ENCODE assay signal across 23 cellular contexts in genomic region chr2:102129082-102129481, GRCh38. TPM values are rescaled to one million over a fixed set of nuclear protein-coding genes. Genes with fewer than 3 reads are reported as not detected.
"Had no signal": no experiment of that assay in that cellular context is flagged by ENCODE, and none has a peak within 500 bp of the region (broad histone marks: within the 10 kb centered on the region; RNA-seq: fewer than 3 reads in every experiment).

No MANE protein-coding gene starts in this region.

- H3K9me3 ChIP-seq: lower lobe of right lung, neutrophil, suprapubic skin, transverse colon, upper lobe of right lung, uterus had no signal

- H3K9me3 Mint-ChIP-seq: endodermal cell, natural killer cell had no signal

- H3K27ac ChIP-seq: lower lobe of right lung, parathyroid adenoma, suprapubic skin, transverse colon, upper lobe of right lung, uterus had no signal

- H3K27me3 Mint-ChIP-seq: progenitor cell of endocrine pancreas had no signal

- H3K36me3 ChIP-seq: lower lobe of right lung, neutrophil, suprapubic skin, transverse colon, upper lobe of right lung, uterus had no signal

- H3K4me1 ChIP-seq: transverse colon, uterus had no signal

- H3K4me1 Mint-ChIP-seq: endodermal cell, natural killer cell had no signal

- H2AFZ ChIP-seq: parathyroid adenoma had no signal

- H3K36me3 Mint-ChIP-seq: natural killer cell had no signal

- ATAC-seq: esophagus mucosa; left ventricle myocardium superior; lower lobe of right lung; natural killer cell; sciatic nerve; stimulated activated naive CD8-positive, alpha-beta T cell treated with anti-CD3 and anti-CD28 coated beads, Interleukin-15, amount 100 ng/mL, for 72 hours; upper lobe of right lung had no signal

- H3K4me3 ChIP-seq: lower lobe of right lung, smooth muscle cell, suprapubic skin, transverse colon, upper lobe of right lung, uterus had no signal

- H3K79me2 ChIP-seq: parathyroid adenoma had no signal

- DNase-seq: effector CD8-positive, alpha-beta T cell; endodermal cell; foreskin melanocyte; left ventricle myocardium superior; lower lobe of right lung; natural killer cell; stimulated activated CD4-positive, alpha-beta T cell treated with anti-CD3 and anti-CD28 coated beads, Interleukin-12 subunit alpha, Interleukin-12 subunit beta, amount 100 ng/mL, for 4 hours; stimulated activated CD4-positive, alpha-beta T cell treated with anti-CD3 and anti-CD28 coated beads, Interleukin-1b, Interleukin-23, amount 100 ng/mL, for 48 hours; stimulated activated CD4-positive, alpha-beta T cell treated with anti-CD3 and anti-CD28 coated beads, Interleukin-4, amount 100 ng/mL, for 1 hour; stimulated activated CD8-positive, alpha-beta memory T cell treated with anti-CD3 and anti-CD28 coated beads, Interleukin-4, amount 100 ng/mL, for 48 hours; stimulated activated naive CD4-positive, alpha-beta T cell; stimulated activated naive CD8-positive, alpha-beta T cell treated with anti-CD3 and anti-CD28 coated beads, Interleukin-15, amount 100 ng/mL, for 72 hours; transverse colon; upper lobe of right lung; uterus had no signal

- H3K27me3 ChIP-seq: neutrophil, suprapubic skin, transverse colon, upper lobe of right lung, uterus had no signal

- H3K27ac Mint-ChIP-seq: endodermal cell, natural killer cell, progenitor cell of endocrine pancreas had no signal

- H3K4me3 Mint-ChIP-seq: endodermal cell; natural killer cell; stimulated activated naive CD8-positive, alpha-beta T cell treated with anti-CD3 and anti-CD28 coated beads, Interleukin-15, amount 100 ng/mL, for 72 hours had no signal

- H3K9ac ChIP-seq: parathyroid adenoma had no signal

RNA-seq across cellular contexts. Expression of gene IL1R1, which starts 13.5 kb away (rescaled TPM):
- polyA plus RNA-seq: neural cell had no signal

RNA-seq across cellular contexts. Expression of gene IL1RL2, which starts 57.7 kb away (rescaled TPM):
- total RNA-seq: left ventricle myocardium superior, lower lobe of right lung, natural killer cell, progenitor cell of endocrine pancreas, sciatic nerve had no signal
- polyA plus RNA-seq: neural cell had no signal
